1 cellular context compared by ENCODE assay signal in the genomic region with DNA sequence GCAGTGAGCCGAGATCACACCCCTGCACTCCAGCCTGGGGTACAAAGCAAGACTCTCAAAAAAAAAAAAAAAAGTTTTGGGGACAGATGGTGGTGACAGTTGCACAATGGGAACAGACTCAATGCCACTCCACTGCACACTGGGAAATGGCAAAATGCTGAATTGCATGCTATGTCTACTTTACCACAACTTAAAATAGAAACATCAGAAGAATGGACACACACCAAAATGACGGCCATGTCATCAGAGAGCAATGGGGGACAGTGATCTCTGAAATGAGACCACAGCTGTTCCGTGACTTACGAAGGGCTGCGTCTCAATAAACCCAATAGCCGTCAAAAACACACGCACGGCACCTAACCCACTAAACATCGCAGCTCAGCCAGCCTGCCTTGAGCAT.
TF ChIP-seq lines count a peak whose summit lies in the region.

No MANE protein-coding gene starts in this region.

TF ChIP-seq in endothelial cell of umbilical vein, 7 proteins besides CTCF, POLR2A, EP300 and RAD21:
- TF ChIP-seq MAX (IDR thresholded peaks at IDR 0.05; ENCODE audit: insufficient read depth, insufficient read length) (no peak), MYC (IDR thresholded peaks at IDR 0.05; ENCODE audit: low read depth, low read length) (no peak), FOS (IDR thresholded peaks at IDR 0.05; ENCODE audit: borderline replicate concordance, insufficient read depth, low read length) (no peak), POLR2AphosphoS5 (IDR thresholded peaks at IDR 0.05; ENCODE audit: insufficient read depth, low read depth, low read length) (no peak)
